8 cellular contexts compared by ENCODE assay signal in the genomic region with DNA sequence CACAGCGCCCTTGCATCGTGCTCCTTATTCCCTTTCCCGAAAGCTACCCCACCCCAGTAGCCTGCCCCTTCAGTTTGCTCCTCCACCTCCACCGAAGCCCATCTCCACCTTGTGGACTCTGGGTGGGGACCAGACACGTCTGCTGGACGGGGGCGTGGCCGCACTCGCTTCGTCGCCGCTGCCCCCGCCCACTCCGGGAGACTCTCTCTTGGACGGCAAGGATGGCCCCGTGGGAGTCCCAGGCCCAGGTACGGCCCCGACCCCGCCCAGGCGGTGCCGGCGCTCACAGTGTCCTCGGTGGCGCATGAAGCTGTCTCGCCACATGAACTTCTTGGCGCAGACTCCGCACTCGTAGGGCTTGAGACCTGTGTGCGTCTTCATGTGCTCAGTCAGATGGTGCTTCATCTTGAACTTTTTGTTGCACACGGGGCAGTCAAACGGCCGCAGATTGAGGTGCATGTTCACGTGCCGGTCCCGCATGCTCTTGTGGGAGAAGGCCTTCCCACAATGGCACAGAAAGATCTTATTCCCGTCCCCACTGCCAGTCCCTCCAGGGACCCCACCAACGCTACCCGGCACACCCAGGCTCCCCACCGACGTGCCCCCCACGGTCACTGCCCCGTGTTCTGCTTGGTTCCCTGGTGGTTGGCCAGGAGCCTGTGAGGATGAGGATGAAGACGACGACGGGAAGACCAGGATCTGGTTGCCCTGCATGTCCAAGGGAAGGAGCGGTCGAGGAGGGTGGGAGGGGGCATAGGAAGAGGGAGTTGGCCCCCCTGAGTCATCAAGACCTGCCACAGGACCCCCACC. TPM values are rescaled to one million over a fixed set of nuclear protein-coding genes. Genes with fewer than 3 reads are reported as not detected.
A peak's percentile ranks its signal among the peaks of the same experiment; 100 is the strongest.
DNase-seq lines count a peak whose midpoint lies in the region; ATAC-seq and TF ChIP-seq lines count a peak whose summit lies in the region.

No MANE protein-coding gene starts in this region.

- no peak for TF ChIP-seq CTCF in activated CD8-positive, alpha-beta T cell treated with anti-CD3 and anti-CD28 coated beads for 36 hours (IDR thresholded peaks at IDR 0.05)
- no peak for TF ChIP-seq CTCF in sigmoid colon (IDR thresholded peaks at IDR 0.05)

- no peaks in the 10 kb centered on the region for H3K9me3 Mint-ChIP-seq in activated naive CD4-positive, alpha-beta T cell treated with anti-CD3 and anti-CD28 coated beads, Interleukin-2, amount 10 ng/mL, durations not matched to agents 7 days and 5 days
- no peaks in the 10 kb centered on the region for H3K9me3 Mint-ChIP-seq in activated CD8-positive, alpha-beta T cell treated with anti-CD3 and anti-CD28 coated beads for 36 hours

- H3K4me3 Mint-ChIP-seq in activated naive CD4-positive, alpha-beta T cell treated with anti-CD3 and anti-CD28 coated beads, Interleukin-2, amount 10 ng/mL, durations not matched to agents 7 days and 5 days: peak overlapping the region; percentile 99
- peak overlapping the region; percentile 97 for H3K4me3 Mint-ChIP-seq in activated CD8-positive, alpha-beta T cell treated with anti-CD3 and anti-CD28 coated beads for 36 hours

- H3K4me1 Mint-ChIP-seq in activated naive CD4-positive, alpha-beta T cell treated with anti-CD3 and anti-CD28 coated beads, Interleukin-2, amount 10 ng/mL, durations not matched to agents 7 days and 5 days: peaks cover 76% of the 10 kb centered on the region
- peaks cover 64% of the 10 kb centered on the region for H3K4me1 Mint-ChIP-seq in activated CD8-positive, alpha-beta T cell treated with anti-CD3 and anti-CD28 coated beads for 36 hours (ENCODE audit: low read depth)

- peaks cover 64% of the 10 kb centered on the region for H3K36me3 Mint-ChIP-seq in activated naive CD4-positive, alpha-beta T cell treated with anti-CD3 and anti-CD28 coated beads, Interleukin-2, amount 10 ng/mL, durations not matched to agents 7 days and 5 days
- peaks cover 56% of the 10 kb centered on the region for H3K36me3 Mint-ChIP-seq in activated CD8-positive, alpha-beta T cell treated with anti-CD3 and anti-CD28 coated beads for 36 hours (ENCODE audit: low read depth)

- peaks cover 9 to 30% (median 13%) of the 10 kb centered on the region in 4 donors for H3K36me3 ChIP-seq in sigmoid colon

- intact Hi-C loops in activated CD8-positive, alpha-beta T cell treated with anti-CD3 and anti-CD28 coated beads for 36 hours (cut with micrococcal nuclease): no loop called here
- intact Hi-C loops in cardiac septum (cut with DNase I): no loop called here
- intact Hi-C loops in sigmoid colon (cut with DNase I): loop anchor here (1.0 to 5.0 kb wide), 2 partner anchors 16 to 112 kb away; no protein-coding TSS in a partner anchor

- TF ChIP-seq POLR2A in sigmoid colon (IDR thresholded peaks at IDR 0.05): no peak

- no peak for ATAC-seq in activated CD8-positive, alpha-beta T cell treated with anti-CD3 and anti-CD28 coated beads for 36 hours
- ATAC-seq in GM21576 (IDR thresholded peaks at IDR 0.05; ENCODE audit: unreplicated experiment) (no peak), GM18511 (IDR thresholded peaks at IDR 0.05; ENCODE audit: unreplicated experiment) (no peak)

- POLR2A ChIA-PET in activated CD8-positive, alpha-beta T cell treated with anti-CD3 and anti-CD28 coated beads for 36 hours (lab: Charles Lee): interaction anchor here (4.8 kb wide), 1 partner anchor 17 kb away, joined by 42 read pairs; the partner anchor contains the start of gene RGL2

- H3K27ac Mint-ChIP-seq in activated naive CD4-positive, alpha-beta T cell treated with anti-CD3 and anti-CD28 coated beads, Interleukin-2, amount 10 ng/mL, durations not matched to agents 7 days and 5 days: peak overlapping the region; percentile 99
- H3K27ac Mint-ChIP-seq in activated CD8-positive, alpha-beta T cell treated with anti-CD3 and anti-CD28 coated beads for 36 hours: peak overlapping the region; percentile 95

- H3K4me3 ChIP-seq in sigmoid colon: peak overlapping the region; percentile 65 to 89 (median 78)

- H3K9me3 ChIP-seq in sigmoid colon: no peaks in the 10 kb centered on the region

- DNase-seq in activated naive CD4-positive, alpha-beta T cell treated with anti-CD3 and anti-CD28 coated beads, Interleukin-2, amount 10 ng/mL, durations not matched to agents 7 days and 5 days: peak; percentile 40
- DNase-seq in activated naive CD4-positive, alpha-beta T cell (lab: John Stamatoyannopoulos, UW): no peak
- DNase-seq in activated CD8-positive, alpha-beta T cell treated with anti-CD3 and anti-CD28 coated beads for 36 hours: no peak
- peak; percentile 79 for DNase-seq in cardiac septum (ENCODE audit: low spot score)
- peak; percentile 80 for DNase-seq in sigmoid colon
- DNase-seq in stimulated activated CD4-positive, alpha-beta T cell treated with anti-CD3 and anti-CD28 coated beads, Interleukin-2, amount 100 ng/mL, for 48 hours: no peak

- WGBS in sigmoid colon, 2 donors: 23 to 51% methylated on average over 47 of the region's 47 CpGs

- no peaks in the 10 kb centered on the region for H3K27me3 ChIP-seq in sigmoid colon

- peak overlapping the region; percentile 90 to 97 (median 95) for H3K27ac ChIP-seq in sigmoid colon

- CTCF ChIA-PET in activated naive CD4-positive, alpha-beta T cell treated with anti-CD3 and anti-CD28 coated beads, Interleukin-2, amount 10 ng/mL, durations not matched to agents 7 days and 5 days (lab: Charles Lee): no interaction called here
- CTCF ChIA-PET in activated CD8-positive, alpha-beta T cell treated with anti-CD3 and anti-CD28 coated beads for 36 hours (lab: Charles Lee): no interaction called here

- TF ChIP-seq EP300 in sigmoid colon (IDR thresholded peaks at IDR 0.05): no peak

- H3K27me3 Mint-ChIP-seq in activated naive CD4-positive, alpha-beta T cell treated with anti-CD3 and anti-CD28 coated beads, Interleukin-2, amount 10 ng/mL, durations not matched to agents 7 days and 5 days: no peaks in the 10 kb centered on the region
- H3K27me3 Mint-ChIP-seq in activated CD8-positive, alpha-beta T cell treated with anti-CD3 and anti-CD28 coated beads for 36 hours: no peaks in the 10 kb centered on the region

- H3K4me1 ChIP-seq in sigmoid colon: peaks cover 0 to 74% (median 57%) of the 10 kb centered on the region in 4 donors

RNA-seq across cellular contexts. Expression of gene TAPBP, which starts 1.3 kb away (rescaled TPM):
- total RNA-seq in activated CD8-positive, alpha-beta T cell treated with anti-CD3 and anti-CD28 coated beads for 36 hours: 100 to 1,000 TPM; 179 to 183 TPM
- total RNA-seq in cardiac septum (85.8 TPM), sigmoid colon (10 to 100 TPM; 29.8 to 80.0 (median 50.5) TPM)
- 100 to 1,000 TPM in 1 of 3 donors, 10 to 100 TPM in 1, 1 to 10 TPM in 1; 7.8 to 114 (median 21.3) TPM for polyA plus RNA-seq in sigmoid colon

RNA-seq across cellular contexts. Expression of gene ZBTB22, which starts 2.4 kb away (rescaled TPM):
- total RNA-seq in activated CD8-positive, alpha-beta T cell treated with anti-CD3 and anti-CD28 coated beads for 36 hours: 1 to 10 TPM; 7.2 to 7.5 TPM
- total RNA-seq in cardiac septum (19.9 TPM), sigmoid colon (10 to 100 TPM in 3 of 4 donors, 1 to 10 TPM in 1; 9.4 to 13.2 (median 12.7) TPM)
- polyA plus RNA-seq in sigmoid colon: 10 to 100 TPM; 11.3 to 19.2 (median 16.1) TPM

RNA-seq across cellular contexts. Expression of gene DAXX, which starts 7.6 kb away (rescaled TPM):
- total RNA-seq in activated CD8-positive, alpha-beta T cell treated with anti-CD3 and anti-CD28 coated beads for 36 hours: 10 to 100 TPM; 59.8 to 72.4 TPM
- total RNA-seq in cardiac septum: 19.8 TPM
- total RNA-seq in sigmoid colon: 10 to 100 TPM; 37.1 to 52.3 (median 48.3) TPM
- 10 to 100 TPM; 24.7 to 49.2 (median 33.0) TPM for polyA plus RNA-seq in sigmoid colon

RNA-seq across cellular contexts. Expression of gene RGL2, which starts 16.4 kb away (rescaled TPM):
- total RNA-seq in activated CD8-positive, alpha-beta T cell treated with anti-CD3 and anti-CD28 coated beads for 36 hours: 10 to 100 TPM; 24.2 to 24.3 TPM
- 46.9 TPM for total RNA-seq in cardiac septum
- total RNA-seq in sigmoid colon: 10 to 100 TPM; 33.2 to 48.9 (median 37.9) TPM
- 10 to 100 TPM in 2 of 3 donors, 1 to 10 TPM in 1; 5.8 to 40.2 (median 18.0) TPM for polyA plus RNA-seq in sigmoid colon

RNA-seq across cellular contexts. Expression of gene PFDN6, which starts 25.7 kb away (rescaled TPM):
- total RNA-seq in activated CD8-positive, alpha-beta T cell treated with anti-CD3 and anti-CD28 coated beads for 36 hours: 10 to 100 TPM; 78.1 to 92.3 TPM
- total RNA-seq in cardiac septum: 35.1 TPM
- total RNA-seq in sigmoid colon: 10 to 100 TPM in 3 of 4 donors, 1 to 10 TPM in 1; 7.5 to 56.1 (median 31.8) TPM
- polyA plus RNA-seq in sigmoid colon: 100 to 1,000 TPM; 131 to 173 (median 144) TPM

Comparison
In these comparisons a context has a peak if more than half of its experiments do, and no peak if none do; other contexts are left out.
1. DNase-seq: peak in activated naive CD4-positive, alpha-beta T cell treated with anti-CD3 and anti-CD28 coated beads, Interleukin-2, amount 10 ng/mL, durations not matched to agents 7 days and 5 days (single experiment), cardiac septum (single experiment) and sigmoid colon (single experiment); none in activated naive CD4-positive, alpha-beta T cell (0 of 4), activated CD8-positive, alpha-beta T cell treated with anti-CD3 and anti-CD28 coated beads for 36 hours (single experiment) and stimulated activated CD4-positive, alpha-beta T cell treated with anti-CD3 and anti-CD28 coated beads, Interleukin-2, amount 100 ng/mL, for 48 hours (0 of 2).